ENCODE assay signal across 1 cellular context in genomic region chr16:28822520-28823290, GRCh38.
A peak's percentile ranks its signal among the peaks of the same experiment; 100 is the strongest.
TF ChIP-seq lines count a peak whose summit lies in the region.

Gene ATXN2L, plus strand, starts transcription at chr16:28822999. Its CDS starts 261 bp downstream, at chr16:28823260.

TF ChIP-seq in H1, 55 proteins besides CTCF, POLR2A, EP300 and RAD21:
- no peak for TF ChIP-seq BCL11A (IDR thresholded peaks at IDR 0.05; ENCODE audit: low read depth in 2 of 2, low read length in 2 of 2)
- TF ChIP-seq POLR2AphosphoS5 (IDR thresholded peaks at IDR 0.05; ENCODE audit: low read depth, low read length): peak; percentile 89
- peak; percentile 96 for TF ChIP-seq RBBP5 (IDR thresholded peaks at IDR 0.05; ENCODE audit: borderline replicate concordance, low read depth, low read length)
- TF ChIP-seq YY1 (IDR thresholded peaks at IDR 0.05; ENCODE audit: low read depth, low read length): no peak
- no peak for TF ChIP-seq RFX5 (IDR thresholded peaks at IDR 0.05; ENCODE audit: borderline replicate concordance, low read depth, low read length)
- TF ChIP-seq ZNF274 (IDR thresholded peaks at IDR 0.05; ENCODE audit: borderline replicate concordance, extremely low read depth, low read length): no peak
- TF ChIP-seq HDAC2 (IDR thresholded peaks at IDR 0.05; ENCODE audit: borderline replicate concordance in 1 of 2, low read depth in 2 of 2, low read length in 2 of 2): peak; percentile 89 to 99; a peak in 3 of 4 replicates
- TF ChIP-seq PHF8 (conservative IDR thresholded peaks at IDR 0.05; ENCODE audit: low read depth, low read length): peak; percentile 82
- peak; percentile 22 for TF ChIP-seq TAF7 (optimal IDR thresholded peaks at IDR 0.05; ENCODE audit: borderline replicate concordance, low read depth, low read length)
- no peak; the same call in none of the 2 replicates for TF ChIP-seq USF2 (IDR thresholded peaks at IDR 0.05; ENCODE audit: low read length)
- peak; percentile 76; the same call in 1 of the 2 replicates for TF ChIP-seq SUZ12 (IDR thresholded peaks at IDR 0.05; ENCODE audit: low read length)
- peak; percentile 100 for TF ChIP-seq EGR1 (IDR thresholded peaks at IDR 0.05; ENCODE audit: borderline replicate concordance, low read depth, low read length)
- TF ChIP-seq SRF (IDR thresholded peaks at IDR 0.05; ENCODE audit: low read depth, low read length): no peak
- TF ChIP-seq ATF2 (IDR thresholded peaks at IDR 0.05; ENCODE audit: low read length): no peak; the same call in 1 of the 2 replicates
- no peak for TF ChIP-seq SIRT6 (IDR thresholded peaks at IDR 0.05; ENCODE audit: low read length)
- no peak for TF ChIP-seq SP2 (IDR thresholded peaks at IDR 0.05; ENCODE audit: low read length)
- peak; percentile 46; the same call in 1 of the 2 replicates for TF ChIP-seq SP1 (IDR thresholded peaks at IDR 0.05; ENCODE audit: low read depth, low read length)
- TF ChIP-seq ATF3 (IDR thresholded peaks at IDR 0.05; ENCODE audit: insufficient read depth, low read depth, low read length): no peak
- no peak for TF ChIP-seq CBX5 (IDR thresholded peaks at IDR 0.05; ENCODE audit: low read depth, low read length)
- TF ChIP-seq CEBPB (IDR thresholded peaks at IDR 0.05; ENCODE audit: low read depth, low read length): peak; percentile 11; the same call in 1 of the 2 replicates
- TF ChIP-seq KDM5A (IDR thresholded peaks at IDR 0.05; ENCODE audit: low read length): 0 out of 2 replicates have a peak, but pooled peaks have one; percentile 43
- TF ChIP-seq POU5F1 (IDR thresholded peaks at IDR 0.05; ENCODE audit: low read depth, low read length): no peak
- TF ChIP-seq TCF12 (IDR thresholded peaks at IDR 0.05; ENCODE audit: low read depth, low read length): peak; percentile 27; the same call in 1 of the 2 replicates
- TF ChIP-seq RXRA (IDR thresholded peaks at IDR 0.05; ENCODE audit: insufficient read depth, low read depth, low read length): no peak
- peak; percentile 79; the same call in 1 of the 2 replicates for TF ChIP-seq SP4 (IDR thresholded peaks at IDR 0.05; ENCODE audit: low read length)
- peak; percentile 74 for TF ChIP-seq MAX (IDR thresholded peaks at IDR 0.05)
- peak; percentile 97 for TF ChIP-seq BACH1 (IDR thresholded peaks at IDR 0.05; ENCODE audit: low read length)
- TF ChIP-seq TAF1 (IDR thresholded peaks at IDR 0.05; ENCODE audit: low read depth, low read length): peak; percentile 91
- TF ChIP-seq KDM1A (IDR thresholded peaks at IDR 0.05; ENCODE audit: borderline replicate concordance, low read length): no peak
- no peak for TF ChIP-seq TEAD4 (IDR thresholded peaks at IDR 0.05; ENCODE audit: low read depth, low read length)
- TF ChIP-seq MAFK (IDR thresholded peaks at IDR 0.05; ENCODE audit: low read depth, low read length): no peak
- no peak for TF ChIP-seq SAP30 (IDR thresholded peaks at IDR 0.05; ENCODE audit: insufficient read depth, insufficient replicate concordance, low read length)
- no peak for TF ChIP-seq NANOG (IDR thresholded peaks at IDR 0.05; ENCODE audit: insufficient read depth, low read depth, low read length, poor library complexity, severe bottlenecking)
- peak; percentile 92 for TF ChIP-seq CREB1 (IDR thresholded peaks at IDR 0.05)
- no peak for TF ChIP-seq RNF2 (IDR thresholded peaks at IDR 0.05; ENCODE audit: borderline replicate concordance, low read depth, low read length, missing control alignments, poor library complexity, severe bottlenecking)
- no peak for TF ChIP-seq HDAC6 (IDR thresholded peaks at IDR 0.05; ENCODE audit: low read depth, low read length)
- TF ChIP-seq SIN3A (conservative IDR thresholded peaks at IDR 0.05 in 1 of 2, IDR thresholded peaks at IDR 0.05 in 1 of 2; ENCODE audit: low read depth in 1 of 2, low read length in 2 of 2): peak; percentile 27 to 54; a peak in 1 of 4 replicates
- peak; percentile 95 for TF ChIP-seq CHD2 (IDR thresholded peaks at IDR 0.05; ENCODE audit: low read length)
- TF ChIP-seq GABPA (IDR thresholded peaks at IDR 0.05; ENCODE audit: borderline replicate concordance, insufficient read depth, low read length): no peak
- TF ChIP-seq KDM4A (IDR thresholded peaks at IDR 0.05; ENCODE audit: low read depth, low read length, severe bottlenecking): no peak
- TF ChIP-seq TBP (IDR thresholded peaks at IDR 0.05; ENCODE audit: low read depth, low read length): peak; percentile 90
- TF ChIP-seq ASH2L (IDR thresholded peaks at IDR 0.05; ENCODE audit: low read length): peak; percentile 76
